ENCODE assay signal across 1 cellular context in the genomic region with DNA sequence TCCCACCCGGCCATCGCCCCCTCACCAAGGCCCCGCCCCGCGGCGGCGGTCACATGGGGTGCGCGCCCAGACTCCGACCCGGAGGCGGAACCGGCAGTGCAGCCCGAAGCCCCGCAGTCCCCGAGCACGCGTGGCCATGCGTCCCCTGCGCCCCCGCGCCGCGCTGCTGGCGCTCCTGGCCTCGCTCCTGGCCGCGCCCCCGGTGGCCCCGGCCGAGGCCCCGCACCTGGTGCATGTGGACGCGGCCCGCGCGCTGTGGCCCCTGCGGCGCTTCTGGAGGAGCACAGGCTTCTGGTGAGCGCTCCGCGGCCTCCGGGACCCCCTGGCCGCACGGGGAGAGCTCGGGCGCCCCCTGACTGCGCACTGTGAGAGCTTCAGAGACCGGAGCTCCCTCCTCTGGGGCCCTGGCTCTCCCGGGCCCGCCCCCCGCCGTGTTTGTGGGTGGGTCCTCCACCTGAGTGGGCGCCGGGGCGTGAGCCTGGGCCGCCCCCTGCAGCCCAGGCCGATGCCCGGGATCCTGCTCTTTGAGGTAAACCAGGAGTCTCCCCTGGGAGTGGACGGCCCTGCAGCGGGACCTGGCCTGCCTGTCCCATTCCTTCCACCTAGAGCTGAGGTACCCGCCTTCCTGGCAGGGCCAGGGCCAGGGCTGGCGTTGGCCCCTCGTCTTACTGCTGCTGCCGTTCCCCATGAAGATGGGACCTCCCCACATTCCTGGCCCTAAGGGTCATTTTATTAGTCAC.
TF ChIP-seq lines count a peak whose summit lies in the region.

Gene IDUA (plus strand): TSS at position 96 of the 740 bp plus-strand sequence. CDS start 41 bp downstream, at position 137.

TF ChIP-seq in HepG2, 621 proteins besides CTCF, POLR2A, EP300 and RAD21 (continued from another document and continues in another):
- TF ChIP-seq, protein P1, sequence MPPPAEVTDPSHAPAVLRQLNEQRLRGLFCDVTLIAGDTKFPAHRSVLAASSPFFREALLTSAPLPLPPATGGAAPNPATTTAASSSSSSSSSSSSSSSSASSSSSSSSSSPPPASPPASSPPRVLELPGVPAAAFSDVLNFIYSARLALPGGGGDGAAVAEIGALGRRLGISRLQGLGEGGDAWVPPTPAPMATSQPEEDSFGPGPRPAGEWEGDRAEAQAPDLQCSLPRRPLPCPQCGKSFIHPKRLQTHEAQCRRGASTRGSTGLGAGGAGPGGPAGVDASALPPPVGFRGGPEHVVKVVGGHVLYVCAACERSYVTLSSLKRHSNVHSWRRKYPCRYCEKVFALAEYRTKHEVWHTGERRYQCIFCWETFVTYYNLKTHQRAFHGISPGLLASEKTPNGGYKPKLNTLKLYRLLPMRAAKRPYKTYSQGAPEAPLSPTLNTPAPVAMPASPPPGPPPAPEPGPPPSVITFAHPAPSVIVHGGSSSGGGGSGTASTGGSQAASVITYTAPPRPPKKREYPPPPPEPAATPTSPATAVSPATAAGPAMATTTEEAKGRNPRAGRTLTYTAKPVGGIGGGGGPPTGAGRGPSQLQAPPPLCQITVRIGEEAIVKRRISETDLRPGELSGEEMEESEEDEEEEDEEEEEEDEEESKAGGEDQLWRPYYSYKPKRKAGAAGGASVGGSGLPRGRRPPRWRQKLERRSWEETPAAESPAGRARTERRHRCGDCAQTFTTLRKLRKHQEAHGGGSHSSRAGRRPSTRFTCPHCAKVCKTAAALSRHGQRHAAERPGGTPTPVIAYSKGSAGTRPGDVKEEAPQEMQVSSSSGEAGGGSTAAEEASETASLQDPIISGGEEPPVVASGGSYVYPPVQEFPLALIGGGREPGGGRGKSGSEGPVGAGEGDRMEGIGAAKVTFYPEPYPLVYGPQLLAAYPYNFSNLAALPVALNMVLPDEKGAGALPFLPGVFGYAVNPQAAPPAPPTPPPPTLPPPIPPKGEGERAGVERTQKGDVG (CRISPR knock-in tag; IDR thresholded peaks at IDR 0.05; ENCODE audit: borderline replicate concordance), result no peak
- no peak for TF ChIP-seq HNRNPH1 (optimal IDR thresholded peaks at IDR 0.05; ENCODE audit: low read depth, low read length)
- TF ChIP-seq ETV5 (CRISPR knock-in tag; IDR thresholded peaks at IDR 0.05; ENCODE audit: borderline replicate concordance), result 0 out of 2 replicates have a peak, but pooled peaks have one; percentile 6
- no peak for TF ChIP-seq ONECUT2 (CRISPR knock-in tag; IDR thresholded peaks at IDR 0.05)
- peak; percentile 30; the same call in 1 of the 2 replicates for TF ChIP-seq TBX2 (CRISPR knock-in tag; IDR thresholded peaks at IDR 0.05; ENCODE audit: borderline replicate concordance)
- peak; percentile 68; the same call in 1 of the 2 replicates for TF ChIP-seq SSRP1 (CRISPR knock-in tag; IDR thresholded peaks at IDR 0.05)
- no peak for TF ChIP-seq SKI (IDR thresholded peaks at IDR 0.05; ENCODE audit: partially characterized antibody)
- TF ChIP-seq ARID4A (CRISPR knock-in tag; IDR thresholded peaks at IDR 0.05; ENCODE audit: borderline replicate concordance), result peak; percentile 38; the same call in 1 of the 2 replicates
- no peak for TF ChIP-seq FOXP1 (IDR thresholded peaks at IDR 0.05)
- no peak for TF ChIP-seq FOXP1 (CRISPR knock-in tag; IDR thresholded peaks at IDR 0.05)
- TF ChIP-seq SALL2 (CRISPR knock-in tag; IDR thresholded peaks at IDR 0.05), result peak; percentile 34; the same call in 1 of the 2 replicates
- no peak for TF ChIP-seq NFYC (CRISPR knock-in tag; IDR thresholded peaks at IDR 0.05)
- no peak for TF ChIP-seq SATB2 (CRISPR knock-in tag; IDR thresholded peaks at IDR 0.05)
- peak; percentile 47; the same call in 1 of the 2 replicates for TF ChIP-seq ZNF383 (CRISPR knock-in tag; IDR thresholded peaks at IDR 0.05; ENCODE audit: borderline replicate concordance)
- TF ChIP-seq ZMYM4 (CRISPR knock-in tag; IDR thresholded peaks at IDR 0.05), result peak; percentile 20; the same call in 1 of the 2 replicates
- no peak for TF ChIP-seq NR3C1 (CRISPR knock-in tag; IDR thresholded peaks at IDR 0.05)
- TF ChIP-seq ZNF446 (CRISPR knock-in tag; IDR thresholded peaks at IDR 0.05), result 0 out of 2 replicates have a peak, but pooled peaks have one; percentile 39
- no peak for TF ChIP-seq NFKBIZ (CRISPR knock-in tag; IDR thresholded peaks at IDR 0.05)
- no peak for TF ChIP-seq ZC3H4 (CRISPR knock-in tag; IDR thresholded peaks at IDR 0.05; ENCODE audit: borderline replicate concordance)
- TF ChIP-seq ZNF367 (CRISPR knock-in tag; IDR thresholded peaks at IDR 0.05; ENCODE audit: borderline replicate concordance), result no peak; the same call in 1 of the 2 replicates
- TF ChIP-seq, protein P2, sequence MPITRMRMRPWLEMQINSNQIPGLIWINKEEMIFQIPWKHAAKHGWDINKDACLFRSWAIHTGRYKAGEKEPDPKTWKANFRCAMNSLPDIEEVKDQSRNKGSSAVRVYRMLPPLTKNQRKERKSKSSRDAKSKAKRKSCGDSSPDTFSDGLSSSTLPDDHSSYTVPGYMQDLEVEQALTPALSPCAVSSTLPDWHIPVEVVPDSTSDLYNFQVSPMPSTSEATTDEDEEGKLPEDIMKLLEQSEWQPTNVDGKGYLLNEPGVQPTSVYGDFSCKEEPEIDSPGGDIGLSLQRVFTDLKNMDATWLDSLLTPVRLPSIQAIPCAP (CRISPR knock-in tag; IDR thresholded peaks at IDR 0.05; ENCODE audit: low read depth), result no peak
- TF ChIP-seq, protein P3, sequence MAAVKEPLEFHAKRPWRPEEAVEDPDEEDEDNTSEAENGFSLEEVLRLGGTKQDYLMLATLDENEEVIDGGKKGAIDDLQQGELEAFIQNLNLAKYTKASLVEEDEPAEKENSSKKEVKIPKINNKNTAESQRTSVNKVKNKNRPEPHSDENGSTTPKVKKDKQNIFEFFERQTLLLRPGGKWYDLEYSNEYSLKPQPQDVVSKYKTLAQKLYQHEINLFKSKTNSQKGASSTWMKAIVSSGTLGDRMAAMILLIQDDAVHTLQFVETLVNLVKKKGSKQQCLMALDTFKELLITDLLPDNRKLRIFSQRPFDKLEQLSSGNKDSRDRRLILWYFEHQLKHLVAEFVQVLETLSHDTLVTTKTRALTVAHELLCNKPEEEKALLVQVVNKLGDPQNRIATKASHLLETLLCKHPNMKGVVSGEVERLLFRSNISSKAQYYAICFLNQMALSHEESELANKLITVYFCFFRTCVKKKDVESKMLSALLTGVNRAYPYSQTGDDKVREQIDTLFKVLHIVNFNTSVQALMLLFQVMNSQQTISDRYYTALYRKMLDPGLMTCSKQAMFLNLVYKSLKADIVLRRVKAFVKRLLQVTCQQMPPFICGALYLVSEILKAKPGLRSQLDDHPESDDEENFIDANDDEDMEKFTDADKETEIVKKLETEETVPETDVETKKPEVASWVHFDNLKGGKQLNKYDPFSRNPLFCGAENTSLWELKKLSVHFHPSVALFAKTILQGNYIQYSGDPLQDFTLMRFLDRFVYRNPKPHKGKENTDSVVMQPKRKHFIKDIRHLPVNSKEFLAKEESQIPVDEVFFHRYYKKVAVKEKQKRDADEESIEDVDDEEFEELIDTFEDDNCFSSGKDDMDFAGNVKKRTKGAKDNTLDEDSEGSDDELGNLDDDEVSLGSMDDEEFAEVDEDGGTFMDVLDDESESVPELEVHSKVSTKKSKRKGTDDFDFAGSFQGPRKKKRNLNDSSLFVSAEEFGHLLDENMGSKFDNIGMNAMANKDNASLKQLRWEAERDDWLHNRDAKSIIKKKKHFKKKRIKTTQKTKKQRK (IDR thresholded peaks at IDR 0.05; ENCODE audit: low read length), result no peak
- peak; percentile 18 for TF ChIP-seq ASH2L (IDR thresholded peaks at IDR 0.05; ENCODE audit: insufficient read length, low read depth, low read length)
- no peak for TF ChIP-seq ZBTB20 (CRISPR knock-in tag; IDR thresholded peaks at IDR 0.05; ENCODE audit: borderline replicate concordance, low read depth)
- TF ChIP-seq ZBTB3 (CRISPR knock-in tag; IDR thresholded peaks at IDR 0.05; ENCODE audit: borderline replicate concordance, low read depth), result no peak
- 0 out of 2 replicates have a peak, but pooled peaks have one; percentile 62 for TF ChIP-seq REPIN1 (CRISPR knock-in tag; IDR thresholded peaks at IDR 0.05; ENCODE audit: borderline replicate concordance, low read depth)
- TF ChIP-seq GTF3A (CRISPR knock-in tag; conservative IDR thresholded peaks at IDR 0.05), result 0 out of 2 replicates have a peak, but pooled peaks have one; percentile 68
- TF ChIP-seq ZZZ3 (CRISPR knock-in tag; IDR thresholded peaks at IDR 0.05; ENCODE audit: borderline replicate concordance), result no peak
- TF ChIP-seq MLX (CRISPR knock-in tag; IDR thresholded peaks at IDR 0.05), result no peak
- TF ChIP-seq ZNF710 (CRISPR knock-in tag; IDR thresholded peaks at IDR 0.05; ENCODE audit: borderline replicate concordance), result peak; percentile 55; the same call in 1 of the 2 replicates
- TF ChIP-seq SYNCRIP (IDR thresholded peaks at IDR 0.05; ENCODE audit: insufficient read depth, low read depth, low read length), result no peak
- TF ChIP-seq PHF5A (CRISPR knock-in tag; IDR thresholded peaks at IDR 0.05; ENCODE audit: low read depth, unreplicated experiment), result peak; percentile 28
- TF ChIP-seq IRX3 (CRISPR knock-in tag; IDR thresholded peaks at IDR 0.05; ENCODE audit: borderline replicate concordance, low read depth), result peak; percentile 88; the same call in 1 of the 2 replicates
- TF ChIP-seq ZSCAN20 (CRISPR knock-in tag; IDR thresholded peaks at IDR 0.05; ENCODE audit: borderline replicate concordance), result peak; percentile 62; the same call in 1 of the 2 replicates
- TF ChIP-seq HOXA5 (CRISPR knock-in tag; IDR thresholded peaks at IDR 0.05), result peak; percentile 57; the same call in 1 of the 2 replicates
- no peak for TF ChIP-seq JUNB (CRISPR knock-in tag; IDR thresholded peaks at IDR 0.05; ENCODE audit: borderline replicate concordance)
- no peak for TF ChIP-seq MIXL1 (CRISPR knock-in tag; IDR thresholded peaks at IDR 0.05)
- TF ChIP-seq RNF2 (conservative IDR thresholded peaks at IDR 0.05; ENCODE audit: low read depth), result 0 out of 2 replicates have a peak, but pooled peaks have one; percentile 33
- no peak for TF ChIP-seq SRF (IDR thresholded peaks at IDR 0.05; ENCODE audit: low read depth, low read length)
- TF ChIP-seq ZC3H13 (CRISPR knock-in tag; IDR thresholded peaks at IDR 0.05), result peak; percentile 90
- TF ChIP-seq ZNF350 (CRISPR knock-in tag; IDR thresholded peaks at IDR 0.05; ENCODE audit: borderline replicate concordance, low read depth), result 0 out of 2 replicates have a peak, but pooled peaks have one; percentile 11
- TF ChIP-seq ZNF660 (CRISPR knock-in tag; IDR thresholded peaks at IDR 0.05; ENCODE audit: borderline replicate concordance, low read depth), result no peak
- TF ChIP-seq EHMT2 (IDR thresholded peaks at IDR 0.05; ENCODE audit: borderline replicate concordance, low read depth, low read length), result no peak
- TF ChIP-seq FOSL1 (CRISPR knock-in tag; IDR thresholded peaks at IDR 0.05; ENCODE audit: borderline replicate concordance), result no peak; the same call in 1 of the 2 replicates
